In the genomic region with DNA sequence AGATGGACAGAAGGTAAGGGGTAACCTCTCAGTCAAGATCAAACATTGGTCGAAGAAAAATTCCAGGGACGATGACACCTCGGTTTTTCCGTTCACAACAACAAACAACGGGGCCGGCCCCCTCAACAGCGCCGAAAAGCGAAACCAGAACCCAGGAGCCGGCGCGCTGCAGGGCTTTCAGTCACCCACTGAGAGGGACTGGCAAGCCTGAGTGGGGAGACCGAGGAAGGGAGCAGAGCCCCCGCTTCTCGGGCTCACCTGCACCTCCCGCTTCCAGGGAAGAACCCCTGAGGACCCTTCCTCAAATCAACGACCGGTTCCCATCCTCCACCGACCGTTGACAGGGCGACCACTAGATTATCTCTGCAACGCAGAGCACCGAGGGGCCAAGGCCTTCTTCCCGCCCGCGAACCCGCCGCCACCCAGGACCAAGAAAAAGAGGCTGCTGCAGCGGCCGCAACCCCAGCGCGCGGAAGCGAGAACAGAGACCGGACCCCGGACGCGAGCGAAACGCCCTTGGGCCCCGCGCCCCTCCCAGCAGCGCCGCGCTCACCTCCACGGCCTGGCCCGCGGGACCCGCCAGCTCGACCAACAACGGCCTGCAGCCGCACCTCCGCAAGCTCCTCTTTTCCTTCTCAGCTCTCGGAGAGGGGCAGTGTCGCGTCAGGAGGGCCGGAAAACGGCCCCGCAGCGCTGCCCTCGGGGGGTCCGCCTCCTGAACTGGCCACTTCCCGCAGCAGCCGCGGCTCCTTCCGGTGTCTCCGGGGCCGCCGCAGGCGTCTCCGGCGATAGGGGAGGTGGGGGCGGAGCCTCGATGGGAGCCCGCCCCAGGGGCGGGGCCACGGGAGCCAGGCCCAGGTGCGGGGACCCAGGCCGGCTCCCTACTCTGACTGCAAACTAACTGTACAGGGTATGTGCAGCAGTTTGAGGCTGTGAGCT, we compare ENCODE assay signal across 8 cellular contexts. TPM values are rescaled to one million over a fixed set of nuclear protein-coding genes. Genes with fewer than 3 reads are reported as not detected.
A peak's percentile ranks its signal among the peaks of the same experiment; 100 is the strongest.
DNase-seq lines count a peak whose midpoint lies in the region; ATAC-seq, FAIRE-seq and TF ChIP-seq lines count a peak whose summit lies in the region.

Gene USP33, minus strand, starts transcription at position 763 of the 939 bp plus-strand sequence. CDS start 18,155 bp downstream, outside the sequence.

- peak within 1 kb of the TSS; percentile 79 for H3K27ac ChIP-seq in ACC112 (ENCODE audit: low read depth, low read length)

- H3K27ac Mint-ChIP-seq in WTC11 = peak within 1 kb of the TSS; percentile 98

- H2AFZ ChIP-seq in ACC112 (ENCODE audit: low read length, unreplicated experiment) = peak within 1 kb of the TSS; percentile 82

- DNase-seq in NCI-H2196 treated with DMSO at 0.1 percent for 48 hours (lab: John Stamatoyannopoulos, UW; ENCODE audit: unreplicated experiment) (peak; percentile 66), WTC11 (ENCODE audit: low spot score) (peak; percentile 94), bronchial epithelial cell (ENCODE audit: low read depth) (peak; percentile 67), inferior parietal cortex (ENCODE audit: extremely low spot score) (peak; percentile 84)
- DNase-seq in stimulated activated CD4-positive, alpha-beta T cell treated with anti-CD3 and anti-CD28 coated beads, Interleukin-12 subunit alpha, Interleukin-12 subunit beta, amount 100 ng/mL, for 4 hours = peak; percentile 89

- no peaks in the 10 kb centered on the region for H3K9me3 Mint-ChIP-seq in WTC11

- no peaks in the 10 kb centered on the region for H3K27me3 Mint-ChIP-seq in WTC11 (ENCODE audit: low read depth)

- H3K4me3 ChIP-seq in ACC112 (ENCODE audit: low read depth, low read length) = peak within 1 kb of the TSS; percentile 91
- H3K4me3 ChIP-seq in bronchial epithelial cell (ENCODE audit: low read depth, low read length) = peak within 1 kb of the TSS; percentile 95

- POLR2A ChIA-PET in WTC11 (lab: Charles Lee) = interaction anchor here (1.2 kb wide), 1 partner anchor 73 kb away, joined by 3 read pairs; no protein-coding TSS in a partner anchor

- H3K4me1 Mint-ChIP-seq in WTC11 = peaks cover 26% of the 10 kb centered on the region

- H3K27me3 ChIP-seq in ACC112 (ENCODE audit: insufficient read depth, low read length) (no peaks in the 10 kb centered on the region), bronchial epithelial cell (ENCODE audit: control insufficient read depth, insufficient read depth, low read length) (no peaks in the 10 kb centered on the region)

- FAIRE-seq in bronchial epithelial cell (lab: Jason Lieb, UNC) = no peak

- H3K36me3 Mint-ChIP-seq in WTC11 = no peaks in the 10 kb centered on the region

- peak within 1 kb of the TSS; percentile 94 for H3K4me3 Mint-ChIP-seq in WTC11

- TF ChIP-seq CTCF in WTC11 (IDR thresholded peaks at IDR 0.05) (no peak), bronchial epithelial cell (IDR thresholded peaks at IDR 0.05; ENCODE audit: insufficient read depth, low read length, severe bottlenecking) (no peak)

- peaks cover 52% of the 10 kb centered on the region for H3K79me2 ChIP-seq in ACC112 (ENCODE audit: control insufficient read depth, insufficient read depth, low read length, unreplicated experiment)

- H3K36me3 ChIP-seq in ACC112 (ENCODE audit: insufficient read depth, low read length) (no peaks in the 10 kb centered on the region), bronchial epithelial cell (ENCODE audit: control insufficient read depth, insufficient read depth, low read length) (no peaks in the 10 kb centered on the region)

- CTCF ChIA-PET in WTC11 (lab: Charles Lee) = interaction anchor here (1.4 kb wide), 1 partner anchor 20 kb away, joined by 6 read pairs; the partner anchor contains the start of gene MIGA1

- H3K4me1 ChIP-seq in ACC112 (ENCODE audit: control insufficient read depth, insufficient read depth, low read length, unreplicated experiment) = peaks cover 27% of the 10 kb centered on the region

- peak; percentile 97 for ATAC-seq in GM18861 (IDR thresholded peaks at IDR 0.05; ENCODE audit: unreplicated experiment)
- peak; percentile 97 for ATAC-seq in HG03095 (IDR thresholded peaks at IDR 0.05; ENCODE audit: unreplicated experiment)
- peak; percentile 97 for ATAC-seq in WTC11

TF ChIP-seq in WTC11, 78 proteins besides CTCF, POLR2A, EP300 and RAD21 (continues in another document):
- TF ChIP-seq ETV6 (CRISPR knock-in tag; IDR thresholded peaks at IDR 0.05) (peak; percentile 91), USF2 (CRISPR knock-in tag; IDR thresholded peaks at IDR 0.05) (peak; percentile 16; the same call in 1 of the 2 replicates), FOXP4 (CRISPR knock-in tag; IDR thresholded peaks at IDR 0.05) (peak; percentile 58; the same call in 1 of the 2 replicates), ZNF423 (CRISPR knock-in tag; IDR thresholded peaks at IDR 0.05) (peak; percentile 86; the same call in 1 of the 2 replicates), RELA (CRISPR knock-in tag; IDR thresholded peaks at IDR 0.05; ENCODE audit: borderline replicate concordance) (peak; percentile 71; the same call in 1 of the 2 replicates), ARID4B (CRISPR knock-in tag; IDR thresholded peaks at IDR 0.05; ENCODE audit: borderline replicate concordance) (peak; percentile 65; the same call in 1 of the 2 replicates), ZBTB43 (CRISPR knock-in tag; IDR thresholded peaks at IDR 0.05) (no peak), GABPB1 (CRISPR knock-in tag; IDR thresholded peaks at IDR 0.05) (peak; percentile 72; the same call in 1 of the 2 replicates), ZNF219 (CRISPR knock-in tag; IDR thresholded peaks at IDR 0.05; ENCODE audit: borderline replicate concordance) (no peak)

RNA-seq across cellular contexts. Expression of gene USP33, which starts in this region (rescaled TPM):
- 57.5 to 61.6 TPM (median 59.9 TPM) in 3 replicates for total RNA-seq in WTC11 (2021)
- 36.6 and 46.1 TPM in 2 replicates for total RNA-seq in bronchial epithelial cell

Comparison
In these comparisons a context has a peak if more than half of its experiments do, and no peak if none do; other contexts are left out.
1. Peak in every context shown above with its lines: DNase-seq, ATAC-seq, H3K4me3 ChIP-seq and H3K27ac ChIP-seq.